10 cellular contexts compared by ENCODE assay signal in genomic region chr22:39898997-39899396, GRCh38. TPM values are rescaled to one million over a fixed set of nuclear protein-coding genes. Genes with fewer than 3 reads are reported as not detected.
A peak's percentile ranks its signal among the peaks of the same experiment; 100 is the strongest.
DNase-seq lines count a peak whose midpoint lies in the region; ATAC-seq and TF ChIP-seq lines count a peak whose summit lies in the region.
"Had no signal": no experiment of that assay in that cellular context is flagged by ENCODE, and none has a peak within 500 bp of the region (broad histone marks: within the 10 kb centered on the region; RNA-seq: fewer than 3 reads in every experiment).

No MANE protein-coding gene starts in this region.

- CTCF ChIA-PET in activated CD8-positive, alpha-beta T cell treated with anti-CD3 and anti-CD28 coated beads, Interleukin-2, amount 10 ng/mL, durations not matched to agents 7 days and 5 days (lab: Charles Lee) = interaction anchor here (0.8 to 2.5 kb wide), 6 partner anchors 10 to 41 kb away, joined by 3 to 15 read pairs (median 4); no protein-coding TSS in a partner anchor
- CTCF ChIA-PET in activated CD4-positive, alpha-beta memory T cell treated with anti-CD3 and anti-CD28 coated beads for 36 hours (lab: Charles Lee) = interaction anchor here (1.0 to 3.2 kb wide), 4 partner anchors 36 to 364 kb away, joined by 3 to 10 read pairs (median 4); no protein-coding TSS in a partner anchor

- POLR2A ChIA-PET in activated CD8-positive, alpha-beta T cell treated with anti-CD3 and anti-CD28 coated beads, Interleukin-2, amount 10 ng/mL, durations not matched to agents 7 days and 5 days (lab: Charles Lee) = interaction anchor here (1.0 to 4.1 kb wide), 5 partner anchors 10 to 379 kb away, joined by 3 to 43 read pairs (median 4); no protein-coding TSS in a partner anchor
- POLR2A ChIA-PET in activated CD4-positive, alpha-beta memory T cell treated with anti-CD3 and anti-CD28 coated beads for 36 hours (lab: Charles Lee) = interaction anchor here (1.1 kb wide), 1 partner anchor 59 kb away, joined by 3 read pairs; no protein-coding TSS in a partner anchor

- H3K4me3 Mint-ChIP-seq in CD14-positive monocyte = peak overlapping the region in 1 of 2 donors; percentile 43
- H3K4me3 Mint-ChIP-seq in activated CD8-positive, alpha-beta T cell treated with anti-CD3 and anti-CD28 coated beads, Interleukin-2, amount 10 ng/mL, durations not matched to agents 7 days and 5 days = peak overlapping the region; percentile 95
- H3K4me3 Mint-ChIP-seq in nephron progenitor cell = no peak overlapping the region
- H3K4me3 Mint-ChIP-seq in activated CD4-positive, alpha-beta memory T cell treated with anti-CD3 and anti-CD28 coated beads for 36 hours = no peak overlapping the region
- H3K4me3 Mint-ChIP-seq: T-helper 1 cell treated with Interleukin-12 subunit alpha and Interleukin-12 subunit beta and Interleukin-4 antibody, amounts not matched to agents 30 μg/mL and 1 μg/mL, for 36 hours had no signal

- ATAC-seq in GM18907 (IDR thresholded peaks at IDR 0.05; ENCODE audit: unreplicated experiment) (peak; percentile 71), HG03342 (IDR thresholded peaks at IDR 0.05; ENCODE audit: unreplicated experiment) (peak; percentile 77)
- ATAC-seq in activated CD8-positive, alpha-beta T cell treated with anti-CD3 and anti-CD28 coated beads, Interleukin-2, amount 10 ng/mL, durations not matched to agents 7 days and 5 days = no peak

- peak overlapping the region in 5 of 7 donors; percentile 13 to 72 (median 50) for H3K27ac Mint-ChIP-seq in CD14-positive monocyte
- H3K27ac Mint-ChIP-seq in activated CD8-positive, alpha-beta T cell treated with anti-CD3 and anti-CD28 coated beads, Interleukin-2, amount 10 ng/mL, durations not matched to agents 7 days and 5 days = peak overlapping the region; percentile 73
- no peak overlapping the region for H3K27ac Mint-ChIP-seq in nephron progenitor cell
- no peak overlapping the region for H3K27ac Mint-ChIP-seq in activated CD4-positive, alpha-beta memory T cell treated with anti-CD3 and anti-CD28 coated beads for 36 hours

- no peak for TF ChIP-seq CTCF in CD14-positive monocyte (IDR thresholded peaks at IDR 0.05)
- no peak for TF ChIP-seq CTCF in nephron progenitor cell (IDR thresholded peaks at IDR 0.05)

- H3K9me3 Mint-ChIP-seq in CD14-positive monocyte (no peaks in the 10 kb centered on the region), nephron progenitor cell (no peaks in the 10 kb centered on the region)
- no peaks in the 10 kb centered on the region for H3K9me3 Mint-ChIP-seq in activated CD8-positive, alpha-beta T cell treated with anti-CD3 and anti-CD28 coated beads, Interleukin-2, amount 10 ng/mL, durations not matched to agents 7 days and 5 days (ENCODE audit: insufficient read depth)
- H3K9me3 Mint-ChIP-seq in activated CD4-positive, alpha-beta memory T cell treated with anti-CD3 and anti-CD28 coated beads for 36 hours = no peaks in the 10 kb centered on the region
- H3K9me3 Mint-ChIP-seq: T-helper 1 cell treated with Interleukin-12 subunit alpha and Interleukin-12 subunit beta and Interleukin-4 antibody, amounts not matched to agents 30 μg/mL and 1 μg/mL, for 36 hours had no signal

- H3K36me3 Mint-ChIP-seq in CD14-positive monocyte (no peaks in the 10 kb centered on the region), nephron progenitor cell (ENCODE audit: low read depth) (no peaks in the 10 kb centered on the region)
- H3K36me3 Mint-ChIP-seq in activated CD8-positive, alpha-beta T cell treated with anti-CD3 and anti-CD28 coated beads, Interleukin-2, amount 10 ng/mL, durations not matched to agents 7 days and 5 days (ENCODE audit: low read depth) = peaks cover 29% of the 10 kb centered on the region
- peaks cover 10% of the 10 kb centered on the region for H3K36me3 Mint-ChIP-seq in activated CD4-positive, alpha-beta memory T cell treated with anti-CD3 and anti-CD28 coated beads for 36 hours

- H3K4me1 Mint-ChIP-seq in CD14-positive monocyte (peaks cover 29% of the 10 kb centered on the region), nephron progenitor cell (no peaks in the 10 kb centered on the region)
- peaks cover 14% of the 10 kb centered on the region for H3K4me1 Mint-ChIP-seq in activated CD8-positive, alpha-beta T cell treated with anti-CD3 and anti-CD28 coated beads, Interleukin-2, amount 10 ng/mL, durations not matched to agents 7 days and 5 days (ENCODE audit: low read depth)
- peaks cover 18% of the 10 kb centered on the region for H3K4me1 Mint-ChIP-seq in activated CD4-positive, alpha-beta memory T cell treated with anti-CD3 and anti-CD28 coated beads for 36 hours (ENCODE audit: low read depth)

- DNase-seq in CD14-positive monocyte (ENCODE audit: low spot score) = no peak
- DNase-seq in activated CD8-positive, alpha-beta T cell treated with anti-CD3 and anti-CD28 coated beads, Interleukin-2, amount 10 ng/mL, durations not matched to agents 7 days and 5 days = no peak
- DNase-seq in nephron progenitor cell = no peak
- DNase-seq in stimulated activated CD4-positive, alpha-beta T cell treated with anti-CD3 and anti-CD28 coated beads, Interleukin-2, amount 100 ng/mL, for 24 hours = no peak
- no peak for DNase-seq in NCI-H2196 (lab: John Stamatoyannopoulos, UW; ENCODE audit: unreplicated experiment)
- no peak for DNase-seq in activated CD4-positive, alpha-beta memory T cell treated with anti-CD3 and anti-CD28 coated beads for 36 hours

- intact Hi-C loops in CD14-positive monocyte (cut with micrococcal nuclease) = no loop called here
- intact Hi-C loops in activated CD4-positive, alpha-beta memory T cell treated with anti-CD3 and anti-CD28 coated beads for 36 hours (cut with micrococcal nuclease) = no loop called here

- H3K27me3 Mint-ChIP-seq in CD14-positive monocyte (ENCODE audit: low read depth in 3 of 3) = no peaks in the 10 kb centered on the region
- no peaks in the 10 kb centered on the region for H3K27me3 Mint-ChIP-seq in activated CD8-positive, alpha-beta T cell treated with anti-CD3 and anti-CD28 coated beads, Interleukin-2, amount 10 ng/mL, durations not matched to agents 7 days and 5 days (ENCODE audit: low read depth)
- H3K27me3 Mint-ChIP-seq in nephron progenitor cell (ENCODE audit: low read depth, poor library complexity) = peaks cover 4% of the 10 kb centered on the region
- H3K27me3 Mint-ChIP-seq in activated CD4-positive, alpha-beta memory T cell treated with anti-CD3 and anti-CD28 coated beads for 36 hours = no peaks in the 10 kb centered on the region

RNA-seq across cellular contexts. Expression of gene GRAP2, which starts 1.9 kb away (rescaled TPM):
- polyA plus RNA-seq in CD14-positive monocyte = 1 to 10 TPM in 1 of 2 donors, under 1 TPM in 1; 0.97 to 4.2 TPM
- 100 to 1,000 TPM; 235 to 239 TPM for total RNA-seq in activated CD8-positive, alpha-beta T cell treated with anti-CD3 and anti-CD28 coated beads, Interleukin-2, amount 10 ng/mL, durations not matched to agents 7 days and 5 days
- total RNA-seq in activated CD4-positive, alpha-beta memory T cell treated with anti-CD3 and anti-CD28 coated beads for 36 hours = 10 to 100 TPM; 37.7 to 38.1 TPM

RNA-seq across cellular contexts. Expression of gene ENTHD1, which starts 5.4 kb away (rescaled TPM):
- not detected for polyA plus RNA-seq in CD14-positive monocyte
- under 1 TPM in 1 of 2 experiments, not detected in 1; 0.11 TPM for total RNA-seq in activated CD8-positive, alpha-beta T cell treated with anti-CD3 and anti-CD28 coated beads, Interleukin-2, amount 10 ng/mL, durations not matched to agents 7 days and 5 days
- under 1 TPM; 0.41 to 0.95 TPM for total RNA-seq in activated CD4-positive, alpha-beta memory T cell treated with anti-CD3 and anti-CD28 coated beads for 36 hours
- total RNA-seq: breast epithelium had no signal

Comparison
In these comparisons a context has a peak if more than half of its experiments do, and no peak if none do; other contexts are left out.
1. H3K27ac Mint-ChIP-seq: peak in CD14-positive monocyte (5 of 7) and activated CD8-positive, alpha-beta T cell treated with anti-CD3 and anti-CD28 coated beads, Interleukin-2, amount 10 ng/mL, durations not matched to agents 7 days and 5 days (single experiment); none in nephron progenitor cell (single experiment) and activated CD4-positive, alpha-beta memory T cell treated with anti-CD3 and anti-CD28 coated beads for 36 hours (single experiment).
2. RNA of gene GRAP2, which starts 1.9 kb away (total RNA-seq): 235 to 239 TPM in activated CD8-positive, alpha-beta T cell treated with anti-CD3 and anti-CD28 coated beads, Interleukin-2, amount 10 ng/mL, durations not matched to agents 7 days and 5 days; 37.7 to 38.1 TPM in activated CD4-positive, alpha-beta memory T cell treated with anti-CD3 and anti-CD28 coated beads for 36 hours; every median in the first group is over 4 times any median in the second.